In the genomic region with DNA sequence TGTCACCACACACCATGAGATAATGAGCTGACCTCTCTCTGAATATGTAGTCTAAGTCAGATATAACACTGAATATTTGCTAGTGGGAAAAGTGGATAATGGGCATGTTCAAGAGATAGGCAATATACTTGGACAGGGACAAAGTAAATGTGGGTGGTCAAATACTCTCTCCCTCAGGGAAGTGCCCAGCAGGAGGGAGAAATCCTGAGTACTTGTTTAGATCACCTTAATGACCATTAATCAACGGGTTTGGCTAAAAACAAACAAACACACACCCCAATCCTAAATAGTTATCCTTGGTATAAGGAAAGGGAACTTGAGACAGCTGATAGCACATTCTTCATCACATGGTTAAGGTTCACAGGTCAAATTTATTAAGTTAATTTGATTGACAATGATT, we compare ENCODE assay signal across 19 cellular contexts.
"Had no signal": no experiment of that assay in that cellular context is flagged by ENCODE, and none has a peak within 500 bp of the region (broad histone marks: within the 10 kb centered on the region; RNA-seq: fewer than 3 reads in every experiment).

No MANE protein-coding gene starts in this region.

- DNase-seq: activated CD4-positive, alpha-beta T cell treated with anti-CD3 and anti-CD28 coated beads, Interleukin-2, amount 10 ng/mL, durations not matched to agents 24 days and 14 days; activated CD8-positive, alpha-beta T cell treated with anti-CD3 and anti-CD28 coated beads, Interleukin-2, amount 10 ng/mL, durations not matched to agents 7 days and 5 days; activated naive CD4-positive, alpha-beta T cell treated with Interleukin-2 at 50 U/mL for 16 hours; activated naive CD8-positive, alpha-beta T cell treated with anti-CD3 and anti-CD28 coated beads, Interleukin-2, amount 10 ng/mL, durations not matched to agents 7 days and 5 days; activated T-cell treated with anti-CD3 and anti-CD28 coated beads, Interleukin-2, amount 50 U/mL, for 24 hours; body of pancreas; caudate nucleus; dorsolateral prefrontal cortex; foreskin fibroblast; hippocampal formation; left lung; stimulated activated CD4-positive, alpha-beta T cell treated with anti-CD3 and anti-CD28 coated beads, Interleukin-2, amount 100 ng/mL, for 24 hours; stimulated activated naive CD4-positive, alpha-beta T cell treated with Interleukin-2 at 50 U/mL for 16 hours; tibial artery had no signal

- H3K4me3 Mint-ChIP-seq: activated CD4-positive, alpha-beta T cell treated with anti-CD3 and anti-CD28 coated beads, Interleukin-2, amount 10 ng/mL, durations not matched to agents 24 days and 14 days; activated CD8-positive, alpha-beta T cell treated with anti-CD3 and anti-CD28 coated beads, Interleukin-2, amount 10 ng/mL, durations not matched to agents 7 days and 5 days; activated naive CD8-positive, alpha-beta T cell treated with anti-CD3 and anti-CD28 coated beads, Interleukin-2, amount 10 ng/mL, durations not matched to agents 7 days and 5 days; activated T-cell treated with anti-CD3 and anti-CD28 coated beads, Interleukin-2, amount 50 U/mL, for 24 hours; T-helper 2 cell treated with Interferon-gamma antibody and Interleukin-4, amounts not matched to agents 5 μg/mL and 100 μg/mL, for 36 hours had no signal

- H3K27ac Mint-ChIP-seq: activated CD4-positive, alpha-beta T cell treated with anti-CD3 and anti-CD28 coated beads, Interleukin-2, amount 10 ng/mL, durations not matched to agents 24 days and 14 days; activated CD8-positive, alpha-beta T cell treated with anti-CD3 and anti-CD28 coated beads, Interleukin-2, amount 10 ng/mL, durations not matched to agents 7 days and 5 days; activated naive CD8-positive, alpha-beta T cell treated with anti-CD3 and anti-CD28 coated beads, Interleukin-2, amount 10 ng/mL, durations not matched to agents 7 days and 5 days; activated T-cell treated with anti-CD3 and anti-CD28 coated beads, Interleukin-2, amount 50 U/mL, for 24 hours; activated T-helper 2 cell treated with anti-CD3 and anti-CD28 coated beads, Interferon-gamma antibody, Interleukin-2, Interleukin-4, amounts not matched to agents 10 μg/mL and 5 μg/mL and 100 μg/mL, durations not matched to agents 14 hours and 24 hours and 36 hours; T-helper 2 cell treated with Interferon-gamma antibody and Interleukin-4, amounts not matched to agents 5 μg/mL and 100 μg/mL, for 36 hours had no signal

- H3K4me1 Mint-ChIP-seq: activated CD4-positive, alpha-beta T cell treated with anti-CD3 and anti-CD28 coated beads, Interleukin-2, amount 10 ng/mL, durations not matched to agents 24 days and 14 days; activated naive CD8-positive, alpha-beta T cell treated with anti-CD3 and anti-CD28 coated beads, Interleukin-2, amount 10 ng/mL, durations not matched to agents 7 days and 5 days had no signal

- H3K36me3 Mint-ChIP-seq: activated naive CD8-positive, alpha-beta T cell treated with anti-CD3 and anti-CD28 coated beads, Interleukin-2, amount 10 ng/mL, durations not matched to agents 7 days and 5 days had no signal

- H3K27me3 ChIP-seq: body of pancreas, dorsolateral prefrontal cortex, left lung, right atrium auricular region, tibial artery had no signal

- ATAC-seq: activated CD8-positive, alpha-beta T cell treated with anti-CD3 and anti-CD28 coated beads, Interleukin-2, amount 10 ng/mL, durations not matched to agents 7 days and 5 days; body of pancreas; left lung had no signal

- H3K27me3 Mint-ChIP-seq: activated CD4-positive, alpha-beta T cell treated with anti-CD3 and anti-CD28 coated beads, Interleukin-2, amount 10 ng/mL, durations not matched to agents 24 days and 14 days; activated naive CD8-positive, alpha-beta T cell treated with anti-CD3 and anti-CD28 coated beads, Interleukin-2, amount 10 ng/mL, durations not matched to agents 7 days and 5 days; activated T-cell treated with anti-CD3 and anti-CD28 coated beads, Interleukin-2, amount 50 U/mL, for 24 hours had no signal

- H3K27ac ChIP-seq: body of pancreas, dorsolateral prefrontal cortex, epithelial cell of prostate, left lung, prostate gland, tibial artery had no signal

- H3K36me3 ChIP-seq: left lung, prostate gland, right atrium auricular region, tibial artery had no signal

- H3K4me3 ChIP-seq: body of pancreas, dorsolateral prefrontal cortex, left lung, prostate gland, right atrium auricular region, tibial artery had no signal

- H3K9me3 Mint-ChIP-seq: activated CD4-positive, alpha-beta T cell treated with anti-CD3 and anti-CD28 coated beads, Interleukin-2, amount 10 ng/mL, durations not matched to agents 24 days and 14 days; activated T-cell treated with anti-CD3 and anti-CD28 coated beads, Interleukin-2, amount 50 U/mL, for 24 hours; T-helper 2 cell treated with Interferon-gamma antibody and Interleukin-4, amounts not matched to agents 5 μg/mL and 100 μg/mL, for 36 hours had no signal

- H3K9me3 ChIP-seq: body of pancreas, left lung, prostate gland, right atrium auricular region, tibial artery had no signal
